Comparison of ENCODE assay signal across 8 cellular contexts in genomic region chr6:26240981-26241770, GRCh38.
DNase-seq lines count a peak whose midpoint lies in the region; ATAC-seq and TF ChIP-seq lines count a peak whose summit lies in the region.
"Had no signal": no experiment of that assay in that cellular context is flagged by ENCODE, and none has a peak within 500 bp of the region (broad histone marks: within the 10 kb centered on the region; RNA-seq: fewer than 3 reads in every experiment).

No MANE protein-coding gene starts in this region.

- no peaks in the 10 kb centered on the region for H3K36me3 ChIP-seq in parathyroid adenoma (ENCODE audit: control insufficient read depth, insufficient read depth, low read length)

- TF ChIP-seq CTCF in H9 (conservative IDR thresholded peaks at IDR 0.05): no peak
- TF ChIP-seq CTCF in epithelial cell of esophagus (IDR thresholded peaks at IDR 0.05; ENCODE audit: insufficient read depth, low read depth, low read length, missing control alignments): no peak
- no peak for TF ChIP-seq CTCF in parathyroid adenoma (IDR thresholded peaks at IDR 0.05)
- TF ChIP-seq CTCF in GM13977 (IDR thresholded peaks at IDR 0.05; ENCODE audit: extremely low read depth, insufficient read depth, missing control alignments): no peak

- peak overlapping the region; percentile 64 for H3K4me3 ChIP-seq in epithelial cell of esophagus (ENCODE audit: low read length)
- H3K4me3 ChIP-seq in parathyroid adenoma (ENCODE audit: low read depth, low read length): peak overlapping the region; percentile 64

- H3K79me2 ChIP-seq in H9 (ENCODE audit: insufficient read depth, low read length) (no peaks in the 10 kb centered on the region), parathyroid adenoma (no peaks in the 10 kb centered on the region)

- H2BK15ac ChIP-seq in H9 (ENCODE audit: low read depth, low read length): no peak overlapping the region

- H3K9me3 Mint-ChIP-seq in H9: no peaks in the 10 kb centered on the region

- no peak for ATAC-seq in HG03039 (IDR thresholded peaks at IDR 0.05; ENCODE audit: unreplicated experiment)

- H4K5ac ChIP-seq in H9 (ENCODE audit: insufficient read length, low read depth, low read length): no peak overlapping the region

- no peaks in the 10 kb centered on the region for H3K9me3 ChIP-seq in H9 (ENCODE audit: control insufficient read depth, low read depth, low read length)
- peaks cover 2% of the 10 kb centered on the region for H3K9me3 ChIP-seq in parathyroid adenoma (ENCODE audit: control insufficient read depth, low read length)

- no peak overlapping the region for H3T11ph ChIP-seq in H9 (ENCODE audit: low read length)

- H3K4me2 ChIP-seq in H9 (ENCODE audit: insufficient read depth, insufficient read length, low read length) (peak overlapping the region; percentile 48), parathyroid adenoma (ENCODE audit: low read length) (peak overlapping the region; percentile 76)

- H4K8ac ChIP-seq in H9 (replicated peaks; ENCODE audit: insufficient read length, low read depth, low read length): no peak overlapping the region

- H3K14ac ChIP-seq in H9 (ENCODE audit: insufficient read depth, low read length): no peak overlapping the region

- H2AFZ ChIP-seq in H9 (ENCODE audit: low read length) (no peak overlapping the region), parathyroid adenoma (no peak overlapping the region)

- H3K4me3 Mint-ChIP-seq in H9: peak overlapping the region in 1 of 2 experiments; percentile 70; a peak in 3 of 5 replicates

- H3K9ac ChIP-seq in H9 (ENCODE audit: extremely low read depth, insufficient read length, low read length): peak overlapping the region; percentile 86
- H3K9ac ChIP-seq in parathyroid adenoma: no peak overlapping the region

- no peaks in the 10 kb centered on the region for H3K79me1 ChIP-seq in H9 (ENCODE audit: insufficient read depth, low read depth, low read length, poor library complexity, severe bottlenecking)

- H3K4me1 ChIP-seq in H9 (ENCODE audit: insufficient read depth, low read length) (no peaks in the 10 kb centered on the region), parathyroid adenoma (no peaks in the 10 kb centered on the region)

- H3K36me3 Mint-ChIP-seq in H9 (ENCODE audit: insufficient read depth in 1 of 3, low read depth in 3 of 3): no peaks in the 10 kb centered on the region

- H3K27me3 ChIP-seq in H9 (ENCODE audit: insufficient read depth, low read length) (no peaks in the 10 kb centered on the region), parathyroid adenoma (ENCODE audit: control insufficient read depth, insufficient read depth, low read length) (no peaks in the 10 kb centered on the region)

- no peak overlapping the region for H2BK12ac ChIP-seq in H9 (ENCODE audit: insufficient read length, low read depth, low read length)

- H3K27ac ChIP-seq in H9 (ENCODE audit: insufficient read length, low read depth, low read length) (peak overlapping the region; percentile 84), parathyroid adenoma (no peak overlapping the region)
- H3K27ac ChIP-seq: VCaP had no signal

- no CpG with 5 or more reads among the region's 35 CpGs for WGBS in H9 (ENCODE audit: extremely low coverage, insufficient read length, low lambda C conversion rate)

- peak overlapping the region; percentile 9 for H3K56ac ChIP-seq in H9 (ENCODE audit: insufficient read length, low read depth, low read length)

- H3K27me3 Mint-ChIP-seq in H9 (ENCODE audit: low read depth): no peaks in the 10 kb centered on the region

- peak overlapping the region in 2 of 3 experiments; percentile 40 to 70; a peak in 2 of 7 replicates for H3K27ac Mint-ChIP-seq in H9

- H3K18ac ChIP-seq in H9 (ENCODE audit: insufficient read length, low read depth, low read length): peak overlapping the region; percentile 44

- H2BK20ac ChIP-seq in H9 (ENCODE audit: low read depth, low read length, poor library complexity, severe bottlenecking): no peak overlapping the region

- H4K91ac ChIP-seq in H9 (ENCODE audit: insufficient read length, low read depth, low read length): no peak overlapping the region

- H4K20me1 ChIP-seq in H9 (ENCODE audit: control insufficient read depth, insufficient read depth, insufficient read length): no peaks in the 10 kb centered on the region

- H3K23ac ChIP-seq in H9 (ENCODE audit: insufficient read length, low read depth, low read length): no peak overlapping the region

- no peak overlapping the region for H2AK5ac ChIP-seq in H9 (ENCODE audit: insufficient read length, low read length)

- no peak overlapping the region for H3K4ac ChIP-seq in H9 (ENCODE audit: low read depth, low read length)

- in situ Hi-C loops in GM13977 (cut with MboI; ENCODE audit: low pct_unique_long_range_greater_than_20kb, low sequenced_read_pairs, unreplicated experiment): loop anchor here (25.0 kb wide), 1 partner anchor 1571 kb away; a partner anchor contains a TSS

- no peaks in the 10 kb centered on the region for H3K23me2 ChIP-seq in H9 (ENCODE audit: insufficient read length, low read depth, low read length, poor library complexity, severe bottlenecking)

- peaks cover 20 to 30% of the 10 kb centered on the region in 2 experiments for H3K4me1 Mint-ChIP-seq in H9

- no peak overlapping the region for H2BK5ac ChIP-seq in H9 (ENCODE audit: insufficient read length, low read length)

- DNase-seq in H9: no peak
- DNase-seq in activated CD4-positive, alpha-beta T cell treated with anti-CD3 and anti-CD28 coated beads, Interleukin-2, amount 50 U/mL, for 1 hour: peak; percentile 26
- peak; percentile 69 for DNase-seq in epithelial cell of esophagus (ENCODE audit: low read depth)
- no peak for DNase-seq in NCI-H446 (lab: John Stamatoyannopoulos, UW)
- DNase-seq in GM13977 (ENCODE audit: low spot score): no peak

- H2BK120ac ChIP-seq in H9 (ENCODE audit: low read depth, low read length, poor library complexity, severe bottlenecking): no peak overlapping the region

Comparison
In these comparisons a context has a peak if more than half of its experiments do, and no peak if none do; other contexts are left out.
1. DNase-seq: peak in activated CD4-positive, alpha-beta T cell treated with anti-CD3 and anti-CD28 coated beads, Interleukin-2, amount 50 U/mL, for 1 hour (single experiment) and epithelial cell of esophagus (single experiment); none in H9 (single experiment), NCI-H446 (0 of 2) and GM13977 (single experiment).